1 cellular context compared by ENCODE assay signal in genomic region chr11:130487390-130488186, GRCh38.
TF ChIP-seq lines count a peak whose summit lies in the region.

No MANE protein-coding gene starts in this region.

TF ChIP-seq in HepG2, 621 proteins besides CTCF, POLR2A, EP300 and RAD21 (continued from another document and continues in another):
- TF ChIP-seq ATF6 (CRISPR knock-in tag; conservative IDR thresholded peaks at IDR 0.05): no peak
- TF ChIP-seq MXD4 (CRISPR knock-in tag; IDR thresholded peaks at IDR 0.05): no peak
- no peak for TF ChIP-seq ZBTB34 (CRISPR knock-in tag; IDR thresholded peaks at IDR 0.05)
- TF ChIP-seq ZMAT5 (CRISPR knock-in tag; IDR thresholded peaks at IDR 0.05; ENCODE audit: borderline replicate concordance, low read depth): no peak
- no peak for TF ChIP-seq KDM4B (CRISPR knock-in tag; IDR thresholded peaks at IDR 0.05)
- no peak for TF ChIP-seq ZNF335 (CRISPR knock-in tag; IDR thresholded peaks at IDR 0.05)
- TF ChIP-seq ZNF343 (CRISPR knock-in tag; IDR thresholded peaks at IDR 0.05): no peak
- TF ChIP-seq ZNF678 (CRISPR knock-in tag; IDR thresholded peaks at IDR 0.05): no peak
- TF ChIP-seq ZNF652 (CRISPR knock-in tag; IDR thresholded peaks at IDR 0.05; ENCODE audit: borderline replicate concordance, low read depth): no peak
- no peak for TF ChIP-seq TRIM24 (CRISPR knock-in tag; IDR thresholded peaks at IDR 0.05)
- no peak for TF ChIP-seq ESRRA (CRISPR knock-in tag; IDR thresholded peaks at IDR 0.05; ENCODE audit: low read depth)
- TF ChIP-seq ZNF530 (CRISPR knock-in tag; IDR thresholded peaks at IDR 0.05; ENCODE audit: low read depth): no peak
- no peak for TF ChIP-seq HMGXB3 (CRISPR knock-in tag; IDR thresholded peaks at IDR 0.05; ENCODE audit: borderline replicate concordance)
- TF ChIP-seq GABPA (IDR thresholded peaks at IDR 0.05; ENCODE audit: low read depth, low read length): no peak
- TF ChIP-seq GABPA (CRISPR knock-in tag; IDR thresholded peaks at IDR 0.05; ENCODE audit: low read depth): no peak
- no peak; a peak in 1 of 4 replicates for TF ChIP-seq NR2F1 (CRISPR knock-in tag; IDR thresholded peaks at IDR 0.05)
- no peak for TF ChIP-seq ZNF598 (CRISPR knock-in tag; IDR thresholded peaks at IDR 0.05; ENCODE audit: borderline replicate concordance)
- TF ChIP-seq ZNF639 (CRISPR knock-in tag; conservative IDR thresholded peaks at IDR 0.05): no peak
- no peak for TF ChIP-seq RXRA (CRISPR knock-in tag; IDR thresholded peaks at IDR 0.05)
- no peak for TF ChIP-seq CEBPG (CRISPR knock-in tag; IDR thresholded peaks at IDR 0.05)
- no peak for TF ChIP-seq TP53 (CRISPR knock-in tag; conservative IDR thresholded peaks at IDR 0.05)
- no peak for TF ChIP-seq KMT2B (CRISPR knock-in tag; IDR thresholded peaks at IDR 0.05)
- TF ChIP-seq ZNF543 (CRISPR knock-in tag; IDR thresholded peaks at IDR 0.05): 0 out of 2 replicates have a peak, but pooled peaks have one; percentile 25
- no peak for TF ChIP-seq DNMT1 (CRISPR knock-in tag; IDR thresholded peaks at IDR 0.05)
- 0 out of 2 replicates have a peak, but pooled peaks have one; percentile 48 for TF ChIP-seq RNF2 (conservative IDR thresholded peaks at IDR 0.05; ENCODE audit: low read depth)
- TF ChIP-seq POLR2AphosphoS2 (IDR thresholded peaks at IDR 0.05; ENCODE audit: low read depth, low read length): no peak
- TF ChIP-seq MAFF (IDR thresholded peaks at IDR 0.05; ENCODE audit: low read depth, low read length): no peak
- TF ChIP-seq ZBTB8A (CRISPR knock-in tag; IDR thresholded peaks at IDR 0.05; ENCODE audit: borderline replicate concordance, low read depth): no peak
- TF ChIP-seq ZNF20 (CRISPR knock-in tag; IDR thresholded peaks at IDR 0.05): no peak
- TF ChIP-seq SKIL (CRISPR knock-in tag; IDR thresholded peaks at IDR 0.05; ENCODE audit: borderline replicate concordance): no peak
- TF ChIP-seq ZNF143 (CRISPR knock-in tag; IDR thresholded peaks at IDR 0.05): no peak
- no peak for TF ChIP-seq AFF4 (CRISPR knock-in tag; IDR thresholded peaks at IDR 0.05)
- TF ChIP-seq NFATC3 (CRISPR knock-in tag; IDR thresholded peaks at IDR 0.05): no peak
- TF ChIP-seq NONO (IDR thresholded peaks at IDR 0.05): no peak
- TF ChIP-seq NONO (CRISPR knock-in tag; conservative IDR thresholded peaks at IDR 0.05): no peak
- no peak for TF ChIP-seq ZNF362 (CRISPR knock-in tag; IDR thresholded peaks at IDR 0.05; ENCODE audit: borderline replicate concordance)
- TF ChIP-seq ZNF3 (CRISPR knock-in tag; IDR thresholded peaks at IDR 0.05): no peak
- no peak for TF ChIP-seq ATF2 (CRISPR knock-in tag; IDR thresholded peaks at IDR 0.05)
- no peak for TF ChIP-seq POGZ (CRISPR knock-in tag; IDR thresholded peaks at IDR 0.05)
- 0 out of 2 replicates have a peak, but pooled peaks have one; percentile 42 for TF ChIP-seq KDM5B (CRISPR knock-in tag; IDR thresholded peaks at IDR 0.05; ENCODE audit: borderline replicate concordance)
- TF ChIP-seq ZMYM2 (CRISPR knock-in tag; IDR thresholded peaks at IDR 0.05): peak; percentile 68
- no peak for TF ChIP-seq LBX2 (CRISPR knock-in tag; IDR thresholded peaks at IDR 0.05; ENCODE audit: borderline replicate concordance)
- TF ChIP-seq ZBTB37 (CRISPR knock-in tag; IDR thresholded peaks at IDR 0.05): no peak
- no peak for TF ChIP-seq ZNF224 (CRISPR knock-in tag; IDR thresholded peaks at IDR 0.05)
- no peak for TF ChIP-seq YY1 (IDR thresholded peaks at IDR 0.05; ENCODE audit: insufficient read depth, insufficient replicate concordance, low read depth, low read length)
- no peak for TF ChIP-seq PLRG1 (conservative IDR thresholded peaks at IDR 0.05)
